ENCODE assay signal across 28 cellular contexts in the genomic region with DNA sequence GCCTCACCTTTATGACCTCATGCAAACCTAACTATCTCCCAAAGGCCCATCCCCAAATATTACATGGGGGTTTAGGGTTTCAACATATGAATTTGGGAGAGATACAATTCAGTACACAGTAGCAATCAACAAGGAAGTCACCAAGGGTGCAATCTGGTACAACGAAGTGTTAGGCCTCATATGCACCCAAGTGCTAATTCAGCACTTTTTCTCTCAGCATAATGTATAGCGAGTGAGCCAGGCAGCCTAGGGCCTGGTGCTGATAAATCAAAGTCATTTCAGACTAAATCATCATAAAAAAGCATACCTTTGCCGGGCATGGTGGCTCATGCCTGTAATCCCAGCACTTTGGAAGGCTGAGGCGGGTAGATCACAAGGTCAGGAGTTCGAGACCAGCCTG.
"Had no signal": no experiment of that assay in that cellular context is flagged by ENCODE, and none has a peak within 500 bp of the region (broad histone marks: within the 10 kb centered on the region; RNA-seq: fewer than 3 reads in every experiment).

No MANE protein-coding gene starts in this region.

- H3K36me3 ChIP-seq: neural progenitor cell, ovary, spleen, suprapubic skin, tibial artery, transverse colon, upper lobe of right lung, uterus had no signal

- H3K4me1 ChIP-seq: parathyroid adenoma, psoas muscle, spleen, suprapubic skin, testis, tibial artery, transverse colon, upper lobe of right lung, uterus had no signal

- H3K9me3 ChIP-seq: ovary, psoas muscle, spleen, suprapubic skin, testis, tibial artery, transverse colon, upper lobe of right lung, uterus had no signal

- DNase-seq: natural killer cell; occipital lobe; ovary; posterior cingulate gyrus; psoas muscle; right cardiac atrium; spleen; stimulated activated CD4-positive, alpha-beta T cell treated with anti-CD3 and anti-CD28 coated beads, Interleukin-12 subunit alpha, Interleukin-12 subunit beta, amount 100 ng/mL, for 4 hours; stimulated activated CD4-positive, alpha-beta T cell treated with anti-CD3 and anti-CD28 coated beads, Interleukin-1b, Interleukin-23, amount 100 ng/mL, for 48 hours; stimulated activated CD4-positive, alpha-beta T cell treated with anti-CD3 and anti-CD28 coated beads, Interleukin-4, amount 100 ng/mL, for 1 hour; stimulated activated CD4-positive, alpha-beta T cell treated with anti-CD3 and anti-CD28 coated beads, Interleukin-4, amount 100 ng/mL, for 4 hours; stimulated activated CD8-positive, alpha-beta memory T cell treated with anti-CD3 and anti-CD28 coated beads, Interleukin-4, amount 100 ng/mL, for 48 hours; stimulated activated naive CD4-positive, alpha-beta T cell; stimulated activated naive CD8-positive, alpha-beta T cell treated with anti-CD3 and anti-CD28 coated beads, Interleukin-15, amount 100 ng/mL, for 72 hours; stimulated activated naive CD8-positive, alpha-beta T cell treated with anti-CD3 and anti-CD28 coated beads, Interleukin-15, Interleukin-2, amounts not matched to agents 100 U/mL and 50 U/mL, for 24 hours; substantia nigra; testis; tibial artery; transverse colon; upper lobe of right lung; uterus had no signal

- H3K9ac ChIP-seq: neural progenitor cell, parathyroid adenoma had no signal

- H3K27ac ChIP-seq: neural progenitor cell, ovary, parathyroid adenoma, psoas muscle, skin epidermis, spleen, suprapubic skin, testis, tibial artery, transverse colon, upper lobe of right lung, uterus had no signal

- H3K4me3 ChIP-seq: neural progenitor cell, ovary, psoas muscle, skin epidermis, smooth muscle cell, spleen, suprapubic skin, testis, tibial artery, transverse colon, upper lobe of right lung, uterus had no signal

- H3K27me3 ChIP-seq: neural progenitor cell, ovary, testis, transverse colon, upper lobe of right lung, uterus had no signal

- H2AFZ ChIP-seq: neural progenitor cell, parathyroid adenoma had no signal

- H3K4me2 ChIP-seq: neural progenitor cell, smooth muscle cell had no signal

- ATAC-seq: natural killer cell; psoas muscle; right cardiac atrium; sciatic nerve; stimulated activated memory B cell treated with anti-CD40 and anti-IgM and Interleukin-4, amounts not matched to agents 10 μg/mL and 1 μg/mL and 100 μg/mL, for 72 hours; stimulated activated naive CD8-positive, alpha-beta T cell treated with anti-CD3 and anti-CD28 coated beads, Interleukin-15, amount 100 ng/mL, for 72 hours; stimulated activated naive CD8-positive, alpha-beta T cell treated with anti-CD3 and anti-CD28 coated beads, Interleukin-15, Interleukin-2, amounts not matched to agents 100 U/mL and 50 U/mL, for 24 hours; upper lobe of right lung had no signal

- H3K79me2 ChIP-seq: parathyroid adenoma had no signal
